8 cellular contexts compared by ENCODE assay signal in the genomic region with DNA sequence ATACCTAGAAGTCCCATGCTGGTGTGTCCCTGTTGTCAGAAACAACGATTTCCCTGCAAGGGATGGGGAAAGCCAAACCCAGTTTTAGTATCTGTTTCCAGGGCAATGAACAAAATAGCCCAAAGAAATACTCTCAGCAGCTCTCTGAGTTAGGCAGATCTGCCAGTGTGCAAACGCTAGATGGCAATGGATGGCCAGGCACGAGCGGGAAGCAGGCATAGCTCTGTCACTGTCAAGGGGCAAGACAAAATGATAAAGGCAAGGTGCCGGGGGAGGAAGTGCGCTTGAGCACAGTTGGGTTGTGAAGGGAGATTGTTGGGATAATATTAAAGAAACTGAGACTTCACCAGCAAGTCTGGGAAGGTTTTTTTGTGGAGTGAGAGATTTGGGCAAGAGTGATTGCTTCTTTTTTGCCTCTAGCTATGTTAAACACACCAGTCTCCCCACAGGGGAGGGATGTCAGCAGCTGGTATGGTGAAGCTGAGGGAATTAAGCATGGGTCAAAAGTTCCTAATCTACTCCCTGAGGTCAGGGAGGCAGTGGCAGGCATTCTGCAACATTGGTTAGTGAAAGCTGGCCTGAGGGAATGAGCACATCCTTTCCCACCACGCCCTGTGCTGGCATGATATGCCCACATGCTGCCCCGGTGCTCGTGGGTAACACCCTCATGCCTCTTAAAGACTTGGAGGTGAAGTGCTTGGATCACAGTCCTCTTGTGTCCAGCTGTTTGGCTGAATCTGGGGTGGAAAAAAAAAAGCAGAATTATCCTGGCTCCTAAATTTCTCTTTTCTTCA.
DNase-seq lines count a peak whose midpoint lies in the region; ATAC-seq and TF ChIP-seq lines count a peak whose summit lies in the region.

No MANE protein-coding gene starts in this region.

- H3K9ac ChIP-seq in BLaER1 treated with 17β-estradiol and CSF1 and Interleukin-3, amounts not matched to agents 10 nM and 100 nM = no peak overlapping the region
- no peak overlapping the region for H3K9ac ChIP-seq in Karpas-422 (ENCODE audit: low read length)

- no peaks in the 10 kb centered on the region for H3K79me2 ChIP-seq in Karpas-422 (ENCODE audit: low read length)

- H3K27ac ChIP-seq in BLaER1 treated with 17β-estradiol and CSF1 and Interleukin-3, amounts not matched to agents 10 nM and 100 nM = peak overlapping the region in 1 of 11 experiments; percentile 15; a peak in 1 of 22 replicates
- no peak overlapping the region for H3K27ac ChIP-seq in Karpas-422 (ENCODE audit: low read length)

- peak; percentile 85 for DNase-seq in Karpas-422
- DNase-seq in astrocyte of the cerebellum (ENCODE audit: low read depth) = no peak
- peak; percentile 91 for DNase-seq in myocyte (ENCODE audit: low read depth)
- no peak for DNase-seq in stimulated activated CD4-positive, alpha-beta T cell treated with anti-CD3 and anti-CD28 coated beads, Interleukin-4, amount 100 ng/mL, for 24 hours
- DNase-seq in NCI-H2196 (lab: John Stamatoyannopoulos, UW; ENCODE audit: unreplicated experiment) = no peak
- no peak for DNase-seq in stimulated activated CD4-positive, alpha-beta T cell treated with anti-CD3 and anti-CD28 coated beads, Interleukin-15, amount 100 ng/mL, for 24 hours

- peak; percentile 33 for TF ChIP-seq CTCF in astrocyte of the cerebellum (IDR thresholded peaks at IDR 0.05; ENCODE audit: low read depth, low read length, missing control alignments)

- H2AFZ ChIP-seq in Karpas-422 (ENCODE audit: low read length) = no peak overlapping the region

- no peaks in the 10 kb centered on the region for H4K20me1 ChIP-seq in BLaER1 treated with 17β-estradiol and CSF1 and Interleukin-3, amounts not matched to agents 10 nM and 100 nM
- H4K20me1 ChIP-seq in Karpas-422 (ENCODE audit: insufficient read depth, low read depth, low read length) = no peaks in the 10 kb centered on the region

- H3K4me2 ChIP-seq in BLaER1 treated with 17β-estradiol and CSF1 and Interleukin-3, amounts not matched to agents 10 nM and 100 nM = peak overlapping the region in 7 of 11 experiments; percentile 10 to 50 (median 24); a peak in 10 of 22 replicates
- H3K4me2 ChIP-seq in Karpas-422 (ENCODE audit: low read depth, low read length, poor library complexity, severe bottlenecking) = no peak overlapping the region

- peaks cover 14 to 45% (median 38%) of the 10 kb centered on the region in 10 experiments for H3K4me1 ChIP-seq in BLaER1 treated with 17β-estradiol and CSF1 and Interleukin-3, amounts not matched to agents 10 nM and 100 nM
- peaks cover 14% of the 10 kb centered on the region for H3K4me1 ChIP-seq in Karpas-422 (ENCODE audit: low read length)

- H3K27me3 ChIP-seq in BLaER1 treated with 17β-estradiol and CSF1 and Interleukin-3, amounts not matched to agents 10 nM and 100 nM = no peaks in the 10 kb centered on the region
- H3K27me3 ChIP-seq in Karpas-422 (ENCODE audit: low read length) = no peaks in the 10 kb centered on the region

- peak; percentile 52 for ATAC-seq in GM21381 (IDR thresholded peaks at IDR 0.05; ENCODE audit: unreplicated experiment)

- in situ Hi-C loops in astrocyte of the cerebellum (cut with HindIII; ENCODE audit: low sequenced_read_pairs) = no loop called here

- no peaks in the 10 kb centered on the region for H3K36me3 ChIP-seq in BLaER1 treated with 17β-estradiol and CSF1 and Interleukin-3, amounts not matched to agents 10 nM and 100 nM
- H3K36me3 ChIP-seq in Karpas-422 (ENCODE audit: insufficient read depth, low read length) = no peaks in the 10 kb centered on the region

- no peak overlapping the region for H3K4me3 ChIP-seq in BLaER1 treated with 17β-estradiol and CSF1 and Interleukin-3, amounts not matched to agents 10 nM and 100 nM
- H3K4me3 ChIP-seq in Karpas-422 (ENCODE audit: low read length) (no peak overlapping the region), astrocyte of the cerebellum (ENCODE audit: low read depth, low read length) (no peak overlapping the region)

- H3K9me3 ChIP-seq in BLaER1 treated with 17β-estradiol and CSF1 and Interleukin-3, amounts not matched to agents 10 nM and 100 nM (replicated peaks in 1 of 11) = peaks cover 0 to 4% (median 0%) of the 10 kb centered on the region in 11 experiments; a peak in 1 of 22 replicates
- H3K9me3 ChIP-seq in Karpas-422 (ENCODE audit: low read length) = no peaks in the 10 kb centered on the region

- H3K9me2 ChIP-seq in Karpas-422 (replicated peaks; ENCODE audit: insufficient read depth, low read length) = no peaks in the 10 kb centered on the region

Comparison
In these comparisons a context has a peak if more than half of its experiments do, and no peak if none do; other contexts are left out.
1. DNase-seq: peak in Karpas-422 (single experiment) and myocyte (single experiment); none in astrocyte of the cerebellum (single experiment), stimulated activated CD4-positive, alpha-beta T cell treated with anti-CD3 and anti-CD28 coated beads, Interleukin-4, amount 100 ng/mL, for 24 hours (single experiment), NCI-H2196 (single experiment) and stimulated activated CD4-positive, alpha-beta T cell treated with anti-CD3 and anti-CD28 coated beads, Interleukin-15, amount 100 ng/mL, for 24 hours (single experiment).